In genomic region chr17:32516450-32516849, GRCh38 we compare ENCODE assay signal across 10 cellular contexts. TPM values are rescaled to one million over a fixed set of nuclear protein-coding genes. Genes with fewer than 3 reads are reported as not detected.
A peak's percentile ranks its signal among the peaks of the same experiment; 100 is the strongest.
DNase-seq lines count a peak whose midpoint lies in the region; ATAC-seq and TF ChIP-seq lines count a peak whose summit lies in the region.
"Had no signal": no experiment of that assay in that cellular context is flagged by ENCODE, and none has a peak within 500 bp of the region (broad histone marks: within the 10 kb centered on the region; RNA-seq: fewer than 3 reads in every experiment).

No MANE protein-coding gene starts in this region.

- intact Hi-C loops in OCI-LY7 (cut with micrococcal nuclease; ENCODE audit: unreplicated experiment) = no loop called here

- H3K79me2 ChIP-seq in mesendoderm (ENCODE audit: control insufficient read depth, insufficient read depth, low read length) = no peaks in the 10 kb centered on the region
- no peaks in the 10 kb centered on the region for H3K79me2 ChIP-seq in OCI-LY7 (ENCODE audit: insufficient read depth, low read depth, low read length)

- peaks cover 63% of the 10 kb centered on the region for H3K4me1 ChIP-seq in HUES64 (ENCODE audit: insufficient read depth, low read length)
- peaks cover 21% of the 10 kb centered on the region for H3K4me1 ChIP-seq in mesendoderm (ENCODE audit: control insufficient read depth, low read depth, low read length)
- H3K4me1 ChIP-seq in OCI-LY7 (ENCODE audit: insufficient read depth, low read length, poor library complexity, severe bottlenecking) = peaks cover 23% of the 10 kb centered on the region

- no peak overlapping the region for H2AFZ ChIP-seq in OCI-LY7 (ENCODE audit: low read length)

- H3K27ac ChIP-seq in HUES64 (ENCODE audit: low read depth, low read length) (peak overlapping the region; percentile 34; the same call in 1 of the 2 replicates), mesendoderm (ENCODE audit: low read depth, low read length) (no peak overlapping the region), OCI-LY7 (ENCODE audit: low read depth, low read length, poor library complexity, severe bottlenecking) (no peak overlapping the region)
- H3K27ac ChIP-seq: transverse colon had no signal

- H3K9ac ChIP-seq in HUES64 (ENCODE audit: low read depth, low read length) (no peak overlapping the region), mesendoderm (ENCODE audit: low read length) (no peak overlapping the region)

- H2BK120ac ChIP-seq in mesendoderm (ENCODE audit: low read depth, low read length) = no peak overlapping the region

- H3K4me3 ChIP-seq in HUES64 (ENCODE audit: low read length) (no peak overlapping the region), mesendoderm (ENCODE audit: low read length) (no peak overlapping the region), OCI-LY7 (ENCODE audit: low read depth, low read length, poor library complexity, severe bottlenecking) (no peak overlapping the region)
- H3K4me3 ChIP-seq: transverse colon had no signal

- no peak overlapping the region for H3K4me2 ChIP-seq in mesendoderm (ENCODE audit: low read length)
- H3K4me2 ChIP-seq in OCI-LY7 (ENCODE audit: low read length) = no peak overlapping the region

- H4K8ac ChIP-seq in mesendoderm (ENCODE audit: low read depth, low read length) = no peak overlapping the region

- H3K79me1 ChIP-seq in mesendoderm (ENCODE audit: low read length) = no peaks in the 10 kb centered on the region

- H3K9me3 ChIP-seq in HUES64 (ENCODE audit: insufficient read depth, low read depth, low read length) (no peaks in the 10 kb centered on the region), OCI-LY7 (ENCODE audit: low read length) (no peaks in the 10 kb centered on the region)
- H3K9me3 ChIP-seq: transverse colon had no signal

- no peak overlapping the region for H3K56ac ChIP-seq in mesendoderm (ENCODE audit: low read length)

- no peak overlapping the region for H3K4ac ChIP-seq in mesendoderm (ENCODE audit: low read depth, low read length)

- no peak for ATAC-seq in activated CD4-positive, CD25-positive, alpha-beta regulatory T cell treated with anti-CD3 and anti-CD28 coated beads, Interleukin-2, amount 50 U/mL, for 24 hours

- H3K36me3 ChIP-seq in HUES64 (ENCODE audit: insufficient read depth, low read length) = no peaks in the 10 kb centered on the region
- H3K36me3 ChIP-seq in mesendoderm (ENCODE audit: control insufficient read depth, insufficient read depth, low read length) = no peaks in the 10 kb centered on the region
- H3K36me3 ChIP-seq in OCI-LY7 (ENCODE audit: insufficient read depth, low read length) = no peaks in the 10 kb centered on the region
- H3K36me3 ChIP-seq: transverse colon had no signal

- DNase-seq in DMS153 (lab: John Stamatoyannopoulos, UW) (peak; percentile 30), NCI-H82 treated with DMSO at 0.1 percent for 48 hours (lab: John Stamatoyannopoulos, UW; ENCODE audit: unreplicated experiment) (peak; percentile 60), mesendoderm (peak; percentile 46), OCI-LY7 (ENCODE audit: low spot score) (no peak), HuH-7 (ENCODE audit: low spot score) (no peak)
- no peak for DNase-seq in activated effector memory CD4-positive, alpha-beta T cell treated with Interleukin-2 at 50 U/mL for 16 hours
- DNase-seq: EL, transverse colon had no signal

- WGBS in HUES64 = 6% methylated on average over 2 of the region's 2 CpGs
- WGBS in mesendoderm (ENCODE audit: extremely low coverage, insufficient coverage, low lambda C conversion rate) = no CpG with 5 or more reads among the region's 2 CpGs

- no peak overlapping the region for H2BK15ac ChIP-seq in mesendoderm (replicated peaks; ENCODE audit: low read depth)

- H3K23ac ChIP-seq in mesendoderm (ENCODE audit: low read length) = no peak overlapping the region

- no peak for TF ChIP-seq CTCF in OCI-LY7 (conservative IDR thresholded peaks at IDR 0.05; ENCODE audit: low read length)

- no peaks in the 10 kb centered on the region for H4K20me1 ChIP-seq in OCI-LY7 (ENCODE audit: insufficient read depth, low read length)

- H3K18ac ChIP-seq in mesendoderm (ENCODE audit: low read length) = peak overlapping the region; percentile 11

- BruUV-seq in OCI-LY7 (replicated peaks; lab: Mats Ljungman, UMichigan) = no TSS peak

- H3K9me2 ChIP-seq in OCI-LY7 (ENCODE audit: insufficient read depth, low read length) = no peaks in the 10 kb centered on the region

- no peak overlapping the region for H4K5ac ChIP-seq in mesendoderm (ENCODE audit: low read length)

- peaks cover 5% of the 10 kb centered on the region; the same call in 1 of the 2 replicates for H3K27me3 ChIP-seq in HUES64 (ENCODE audit: insufficient read depth, low read length)
- no peaks in the 10 kb centered on the region for H3K27me3 ChIP-seq in mesendoderm (ENCODE audit: insufficient read depth, low read length, poor library complexity)
- H3K27me3 ChIP-seq: transverse colon had no signal

- CTCF ChIA-PET in OCI-LY7 (lab: Charles Lee; ENCODE audit: unreplicated experiment) = no interaction called here

- H2BK5ac ChIP-seq in mesendoderm (ENCODE audit: low read length) = no peak overlapping the region

- no peak overlapping the region for H2AK5ac ChIP-seq in mesendoderm (ENCODE audit: low read length)

- POLR2A ChIA-PET in OCI-LY7 (lab: Charles Lee) = interaction anchor here (0.9 kb wide), 1 partner anchor 9 kb away, joined by 3 read pairs; no protein-coding TSS in a partner anchor

RNA-seq across cellular contexts. Expression of gene CDK5R1, which starts 29.7 kb away (rescaled TPM):
- 9.9 TPM for polyA plus RNA-seq in HUES64 (2013, experiment 1 of 2)
- 9.8 TPM for polyA plus RNA-seq in HUES64 (2013, experiment 2 of 2)
- 4.6 TPM for polyA plus RNA-seq in mesendoderm (2013, experiment 1 of 2)
- polyA plus RNA-seq in mesendoderm (2013, experiment 2 of 2) = 4.5 TPM
- 0.51 and 1.3 TPM in 2 replicates for total RNA-seq in OCI-LY7 (2014; rRNA removed; shearing (Covaris generic))
- 2.0 and 2.2 TPM in 2 replicates for total RNA-seq in OCI-LY7 (2022)

Comparison
In these comparisons a context has a peak if more than half of its experiments do, and no peak if none do; other contexts are left out.
1. DNase-seq: peak in DMS153 (single experiment), NCI-H82 treated with DMSO at 0.1 percent for 48 hours (single experiment) and mesendoderm (single experiment); none in OCI-LY7 (single experiment), activated effector memory CD4-positive, alpha-beta T cell treated with Interleukin-2 at 50 U/mL for 16 hours (single experiment) and HuH-7 (single experiment).